ENCODE assay signal across 12 cellular contexts in genomic region chr10:132626019-132626760, GRCh38.
A peak's percentile ranks its signal among the peaks of the same experiment; 100 is the strongest.
DNase-seq lines count a peak whose midpoint lies in the region; ATAC-seq, FAIRE-seq and TF ChIP-seq lines count a peak whose summit lies in the region.
"Had no signal": no experiment of that assay in that cellular context is flagged by ENCODE, and none has a peak within 500 bp of the region (broad histone marks: within the 10 kb centered on the region; RNA-seq: fewer than 3 reads in every experiment).

No MANE protein-coding gene starts in this region.

- no peak overlapping the region for H2AFZ ChIP-seq in HepG2 (ENCODE audit: low read length)
- H2AFZ ChIP-seq in Karpas-422 (ENCODE audit: low read length): no peak overlapping the region

- H3K9me3 ChIP-seq in right lobe of liver (no peaks in the 10 kb centered on the region), HepG2 (ENCODE audit: low read length) (peaks cover 3% of the 10 kb centered on the region; the same call in 1 of the 2 replicates), heart left ventricle (peaks cover 0 to 8% (median 0%) of the 10 kb centered on the region in 12 donors), uterus (peaks cover 0 to 6% of the 10 kb centered on the region in 2 donors), Karpas-422 (ENCODE audit: low read length) (peaks cover 2% of the 10 kb centered on the region; the same call in 1 of the 2 replicates)

- H3K4me3 ChIP-seq in right lobe of liver (no peak overlapping the region), HepG2 (replicated peaks in 1 of 3; ENCODE audit: insufficient read depth in 1 of 3, low read depth in 2 of 3, low read length in 3 of 3) (no peak overlapping the region), heart left ventricle (no peak overlapping the region), uterus (no peak overlapping the region), Karpas-422 (ENCODE audit: low read length) (no peak overlapping the region)

- TF ChIP-seq POLR2A in right lobe of liver (IDR thresholded peaks at IDR 0.05) (no peak), HepG2 (IDR thresholded peaks at IDR 0.05; ENCODE audit: insufficient read depth in 1 of 2, low read depth in 2 of 2, low read length in 2 of 2) (no peak), heart left ventricle (IDR thresholded peaks at IDR 0.05) (no peak), uterus (IDR thresholded peaks at IDR 0.05) (no peak)

- H3K36me3 ChIP-seq in right lobe of liver: no peaks in the 10 kb centered on the region
- no peaks in the 10 kb centered on the region for H3K36me3 ChIP-seq in HepG2 (replicated peaks in 1 of 2; ENCODE audit: control insufficient read depth in 1 of 2, insufficient read depth in 2 of 2, low read length in 2 of 2)
- no peaks in the 10 kb centered on the region for H3K36me3 ChIP-seq in heart left ventricle
- no peaks in the 10 kb centered on the region for H3K36me3 ChIP-seq in uterus
- peaks cover 3% of the 10 kb centered on the region; the same call in 1 of the 2 replicates for H3K36me3 ChIP-seq in Karpas-422 (ENCODE audit: insufficient read depth, low read length)

- in situ Hi-C loops in HepG2 (cut with HindIII; ENCODE audit: extremely low pct_ligation_motif_present, low pct_unique_long_range_greater_than_20kb): no loop called here

- H3K4me2 ChIP-seq in HepG2 (ENCODE audit: low read depth, low read length): no peak overlapping the region
- no peak overlapping the region for H3K4me2 ChIP-seq in Karpas-422 (ENCODE audit: low read depth, low read length, poor library complexity, severe bottlenecking)

- no peak for TF ChIP-seq CTCF in right lobe of liver (IDR thresholded peaks at IDR 0.05)
- no peak for TF ChIP-seq CTCF in HepG2 (CRISPR knock-in tag; IDR thresholded peaks at IDR 0.05)
- no peak for TF ChIP-seq CTCF in heart left ventricle (IDR thresholded peaks at IDR 0.05)
- TF ChIP-seq CTCF in uterus (IDR thresholded peaks at IDR 0.05): no peak

- H3K27me3 ChIP-seq in right lobe of liver (no peaks in the 10 kb centered on the region), HepG2 (ENCODE audit: control insufficient read depth in 1 of 2, insufficient read depth in 2 of 2, low read length in 2 of 2) (no peaks in the 10 kb centered on the region), heart left ventricle (no peaks in the 10 kb centered on the region), uterus (no peaks in the 10 kb centered on the region), Karpas-422 (ENCODE audit: low read length) (no peaks in the 10 kb centered on the region)

- H3K4me1 ChIP-seq in right lobe of liver: peaks cover 0 to 3% (median 0%) of the 10 kb centered on the region in 4 donors
- H3K4me1 ChIP-seq in HepG2 (ENCODE audit: insufficient read depth, low read length): no peaks in the 10 kb centered on the region
- peaks cover 11 to 63% (median 48%) of the 10 kb centered on the region in 12 donors for H3K4me1 ChIP-seq in heart left ventricle
- peaks cover 0 to 29% of the 10 kb centered on the region in 2 donors for H3K4me1 ChIP-seq in uterus
- H3K4me1 ChIP-seq in Karpas-422 (ENCODE audit: low read length): peaks cover 9% of the 10 kb centered on the region

- intact Hi-C loops in right lobe of liver (cut with DNase I): no loop called here
- intact Hi-C loops in HepG2 (cut with micrococcal nuclease; ENCODE audit: unreplicated experiment): no loop called here
- intact Hi-C loops in heart left ventricle (cut with DNase I): loop anchor here in 5 of 10 donors (5.0 kb wide), 2 partner anchors 34 to 39 kb away; no protein-coding TSS in a partner anchor
- intact Hi-C loops in posterior vena cava (cut with DNase I): loop anchor here in 1 of 2 donors (5.0 kb wide), 1 partner anchor 39 kb away; no protein-coding TSS in a partner anchor
- intact Hi-C loops in uterus (cut with DNase I; ENCODE audit: low total_unique reads): no loop called here

- DNase-seq in right lobe of liver (peak in 2 of 3 donors; percentile 38 to 44), HepG2 (ENCODE audit: low spot score) (no peak), heart left ventricle (peak in 4 of 5 donors; percentile 17 to 44 (median 20)), posterior vena cava (ENCODE audit: low spot score) (peak; percentile 67), uterus (peak; percentile 16 to 20), Karpas-422 (no peak), COLO668 (lab: John Stamatoyannopoulos, UW; ENCODE audit: unreplicated experiment) (no peak)
- DNase-seq: GOT3; NCI-H1694 treated with DMSO at 0.1 percent for 48 hours; NK-92 treated with Interleukin-12 subunit alpha and Interleukin-12 subunit beta, amount 100 ng/mL, for 24 hours had no signal

- POLR2A ChIA-PET in HepG2 (lab: Yijun Ruan, JAX): no interaction called here

- H3K9ac ChIP-seq in HepG2 (ENCODE audit: insufficient read depth, low read depth, low read length): no peak overlapping the region
- no peak overlapping the region for H3K9ac ChIP-seq in Karpas-422 (ENCODE audit: low read length)

- no peak for TF ChIP-seq RAD21 in HepG2 (CRISPR knock-in tag; IDR thresholded peaks at IDR 0.05)

- H3K27ac ChIP-seq in right lobe of liver (no peak overlapping the region), HepG2 (ENCODE audit: extremely low read length, insufficient read depth, low read length) (no peak overlapping the region), heart left ventricle (peak overlapping the region in 3 of 12 donors; percentile 95 to 98 (median 96)), uterus (peak overlapping the region; percentile 96 to 97), Karpas-422 (ENCODE audit: low read length) (no peak overlapping the region)

- H3K79me2 ChIP-seq in HepG2 (ENCODE audit: insufficient read depth, low read length): no peaks in the 10 kb centered on the region
- no peaks in the 10 kb centered on the region for H3K79me2 ChIP-seq in Karpas-422 (ENCODE audit: low read length)

- no TSS peak for BruUV-seq in HepG2 (replicated peaks; lab: Mats Ljungman, UMichigan)

- TF ChIP-seq EP300 in HepG2 (IDR thresholded peaks at IDR 0.05; ENCODE audit: low read depth in 2 of 2, low read length in 2 of 2): no peak
- TF ChIP-seq EP300 in HepG2 (CRISPR knock-in tag; IDR thresholded peaks at IDR 0.05; ENCODE audit: borderline replicate concordance): no peak

- no peaks in the 10 kb centered on the region for H3K9me2 ChIP-seq in Karpas-422 (replicated peaks; ENCODE audit: insufficient read depth, low read length)

- no peak for FAIRE-seq in HepG2 (lab: Jason Lieb, UNC)
- FAIRE-seq: TTC549 had no signal

- H4K20me1 ChIP-seq in HepG2 (ENCODE audit: insufficient read depth, low read length) (no peaks in the 10 kb centered on the region), Karpas-422 (ENCODE audit: insufficient read depth, low read depth, low read length) (peaks cover 30% of the 10 kb centered on the region; the same call in 1 of the 2 replicates)

- CTCF ChIA-PET in HepG2 (lab: Yijun Ruan, JAX; ENCODE audit: low intra/inter-chr PET ratio, low total read pairs): no interaction called here

- WGBS in right lobe of liver (ENCODE audit: insufficient coverage, low coverage, low lambda C conversion rate, missing lambda C conversion rate): 78% methylated on average over 5 of the region's 24 CpGs
- 94% methylated on average over 21 of the region's 24 CpGs for WGBS in HepG2 (ENCODE audit: low lambda C conversion rate)
- 85 to 90% (median 88%) methylated on average over 23 to 24 of the region's 24 CpGs for WGBS in heart left ventricle, 4 donors

- ATAC-seq in right lobe of liver (no peak), HepG2 (no peak; the same call in 2 of the 3 replicates), heart left ventricle (no peak), HG02970 (IDR thresholded peaks at IDR 0.05; ENCODE audit: low FRiP score, unreplicated experiment) (no peak)

TF ChIP-seq in HepG2, 621 proteins besides CTCF, POLR2A, EP300 and RAD21:
- TF ChIP-seq CENPT (CRISPR knock-in tag; IDR thresholded peaks at IDR 0.05; ENCODE audit: low read depth) (no peak), ZNF281 (CRISPR knock-in tag; IDR thresholded peaks at IDR 0.05; ENCODE audit: borderline replicate concordance) (no peak), GTF2F1 (IDR thresholded peaks at IDR 0.05; ENCODE audit: low read length) (no peak), ZNF776 (CRISPR knock-in tag; IDR thresholded peaks at IDR 0.05) (no peak)

Comparison
In these comparisons a context has a peak if more than half of its experiments do, and no peak if none do; other contexts are left out.
1. DNase-seq: peak in right lobe of liver (2 of 3), heart left ventricle (4 of 5), posterior vena cava (single experiment) and uterus (2 of 2); none in HepG2 (single experiment), Karpas-422 (single experiment) and COLO668 (single experiment).
2. H3K27ac ChIP-seq: peak in uterus (2 of 2); none in right lobe of liver (0 of 3), HepG2 (single experiment) and Karpas-422 (single experiment).